Comparison of ENCODE assay signal across 14 cellular contexts in the genomic region with DNA sequence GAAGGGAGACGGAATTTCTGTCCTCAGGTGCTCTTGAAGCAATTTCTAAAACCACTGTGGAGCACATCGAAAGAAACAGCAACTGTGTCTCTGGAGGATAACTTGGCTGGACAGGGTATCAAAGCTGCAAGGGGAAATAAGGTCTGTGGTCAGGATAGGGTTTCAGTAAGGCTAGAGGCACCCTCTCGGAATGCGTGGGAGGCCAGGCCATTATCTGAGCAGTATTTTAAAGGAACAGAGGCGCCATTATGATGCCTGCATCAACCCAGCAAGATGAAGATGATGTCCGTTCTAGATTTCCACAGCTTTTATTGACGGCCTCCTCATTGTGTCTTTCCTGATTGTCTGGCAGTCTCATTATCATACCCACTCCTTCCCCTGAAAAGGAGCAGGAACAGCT.
A peak's percentile ranks its signal among the peaks of the same experiment; 100 is the strongest.
DNase-seq lines count a peak whose midpoint lies in the region; ATAC-seq, FAIRE-seq and TF ChIP-seq lines count a peak whose summit lies in the region.
"Had no signal": no experiment of that assay in that cellular context is flagged by ENCODE, and none has a peak within 500 bp of the region (broad histone marks: within the 10 kb centered on the region; RNA-seq: fewer than 3 reads in every experiment).

No MANE protein-coding gene starts in this region.

- no peaks in the 10 kb centered on the region for H3K27me3 ChIP-seq in left ventricle myocardium inferior (ENCODE audit: low read depth)
- H3K27me3 ChIP-seq: ascending aorta had no signal

- no peaks in the 10 kb centered on the region for H3K4me1 ChIP-seq in left ventricle myocardium inferior
- H3K4me1 ChIP-seq: ascending aorta, foreskin keratinocyte had no signal

- peak; percentile 68 for ATAC-seq in GM19328 (IDR thresholded peaks at IDR 0.05; ENCODE audit: unreplicated experiment)
- ATAC-seq in HG03066 (IDR thresholded peaks at IDR 0.05; ENCODE audit: low read depth, unreplicated experiment), result peak; percentile 61
- ATAC-seq: activated CD4-positive, CD25-positive, alpha-beta regulatory T cell treated with anti-CD3 and anti-CD28 coated beads, Interleukin-2, amount 50 U/mL, for 24 hours; activated T-cell treated with anti-CD3 and anti-CD28 coated beads, Interleukin-2, amount 50 U/mL, for 4 hours; foreskin keratinocyte had no signal

- intact Hi-C loops in left ventricle myocardium inferior (cut with micrococcal nuclease), result no loop called here

- no peak overlapping the region for H3K4me3 ChIP-seq in left ventricle myocardium inferior
- H3K4me3 ChIP-seq: ascending aorta had no signal

- no peak for TF ChIP-seq CTCF in left ventricle myocardium inferior (IDR thresholded peaks at IDR 0.05; ENCODE audit: borderline replicate concordance)

- DNase-seq in OCI-M2 (lab: John Stamatoyannopoulos, UW; ENCODE audit: unreplicated experiment) (peak; percentile 60), myocyte (ENCODE audit: low read depth) (peak; percentile 39), NCI-H1048 (lab: John Stamatoyannopoulos, UW) (no peak), NCI-H510A (lab: John Stamatoyannopoulos, UW) (no peak), left ventricle myocardium inferior (no peak), GM12891 (ENCODE audit: insufficient read length, low spot score) (no peak)
- DNase-seq: activated T-cell treated with anti-CD3 and anti-CD28 coated beads, Interleukin-2, amount 50 U/mL, for 4 hours; foreskin keratinocyte; NCI-H2029 had no signal

- FAIRE-seq in GM12891 (lab: Jason Lieb, UNC), result no peak
- FAIRE-seq: keratinocyte had no signal

- H3K27ac ChIP-seq in left ventricle myocardium inferior (replicated peaks), result no peak overlapping the region
- H3K27ac ChIP-seq: ascending aorta, foreskin keratinocyte had no signal

- no peaks in the 10 kb centered on the region for H3K36me3 ChIP-seq in left ventricle myocardium inferior
- H3K36me3 ChIP-seq: ascending aorta had no signal

- no peaks in the 10 kb centered on the region for H3K9me3 ChIP-seq in left ventricle myocardium inferior (replicated peaks)
- H3K9me3 ChIP-seq: ascending aorta had no signal

- TF ChIP-seq POLR2A in GM12891 (IDR thresholded peaks at IDR 0.05; ENCODE audit: low read depth, low read length), result no peak

TF ChIP-seq in GM12891, 5 proteins besides CTCF, POLR2A, EP300 and RAD21:
- TF ChIP-seq POU2F2 (IDR thresholded peaks at IDR 0.05; ENCODE audit: low read depth, low read length) (no peak), PAX5 (IDR thresholded peaks at IDR 0.05; ENCODE audit: insufficient read depth, low read length, severe bottlenecking) (no peak), TAF1 (IDR thresholded peaks at IDR 0.05; ENCODE audit: low read depth, low read length) (no peak), POLR2AphosphoS5 (IDR thresholded peaks at IDR 0.05; ENCODE audit: low read depth, low read length) (no peak), SPI1 (IDR thresholded peaks at IDR 0.05; ENCODE audit: low read depth, low read length) (no peak)

Comparison
In these comparisons a context has a peak if more than half of its experiments do, and no peak if none do; other contexts are left out.
1. DNase-seq: peak in OCI-M2 (single experiment) and myocyte (single experiment); none in NCI-H1048 (single experiment), NCI-H510A (single experiment), left ventricle myocardium inferior (single experiment) and GM12891 (single experiment).